In the genomic region with DNA sequence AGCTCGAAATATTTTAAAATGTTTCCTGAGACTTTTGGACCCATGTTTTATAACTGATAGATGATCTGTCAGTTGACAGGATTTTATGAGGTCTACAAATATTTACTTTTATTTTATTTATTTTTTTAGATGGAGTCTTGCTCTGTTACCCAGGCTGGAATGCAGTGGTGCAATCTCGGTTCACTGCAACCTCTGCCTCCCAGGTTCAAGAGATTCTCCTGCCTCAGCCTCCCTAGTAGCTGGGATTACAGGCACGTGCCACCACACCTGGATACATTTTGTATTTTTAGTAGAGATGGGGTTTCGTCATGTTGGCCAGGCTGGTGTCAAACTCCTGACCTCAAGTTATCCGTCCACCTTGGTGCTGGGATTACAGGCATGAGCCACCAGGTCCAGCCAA, we compare ENCODE assay signal across 13 cellular contexts. TPM values are rescaled to one million over a fixed set of nuclear protein-coding genes. Genes with fewer than 3 reads are reported as not detected.
"Had no signal": no experiment of that assay in that cellular context is flagged by ENCODE, and none has a peak within 500 bp of the region (broad histone marks: within the 10 kb centered on the region; RNA-seq: fewer than 3 reads in every experiment).

No MANE protein-coding gene starts in this region.

RNA-seq across cellular contexts. Expression of a gene that starts 50.0 kb away (rescaled TPM):
- total RNA-seq: stomach, subcutaneous adipose tissue, temporal lobe, testis, thoracic aorta, thyroid gland, tibial nerve, transverse colon, upper lobe of right lung, ureter, urinary bladder, uterus, vagina had no signal
- polyA plus RNA-seq: stomach had no signal
